Comparison of ENCODE assay signal across 18 cellular contexts in the genomic region with DNA sequence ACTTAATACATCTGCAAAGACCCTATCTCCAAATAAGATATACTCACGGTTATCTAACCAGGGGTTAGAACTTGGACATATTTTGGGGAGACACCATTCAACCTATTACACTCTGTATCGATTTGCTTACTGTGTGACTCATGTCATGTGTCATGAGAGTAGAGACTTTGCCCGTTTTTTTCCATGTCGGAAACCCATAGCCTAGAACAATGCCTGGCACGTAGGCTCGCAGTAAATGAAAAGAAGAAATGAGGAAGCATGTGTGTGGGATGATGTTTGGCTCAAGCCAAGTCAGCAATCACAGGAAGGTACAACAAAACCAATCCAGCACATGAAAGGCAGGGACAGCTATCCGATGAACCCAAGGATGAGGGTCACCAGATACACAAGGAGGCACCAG.
DNase-seq lines count a peak whose midpoint lies in the region; ATAC-seq and TF ChIP-seq lines count a peak whose summit lies in the region.
"Had no signal": no experiment of that assay in that cellular context is flagged by ENCODE, and none has a peak within 500 bp of the region (broad histone marks: within the 10 kb centered on the region; RNA-seq: fewer than 3 reads in every experiment).

No MANE protein-coding gene starts in this region.

- H3K4me3 ChIP-seq in PC-9 (peak overlapping the region; percentile 31; the same call in 1 of the 2 replicates), epithelial cell of esophagus (ENCODE audit: low read length) (no peak overlapping the region)

- intact Hi-C loops in PC-9 (cut with micrococcal nuclease; ENCODE audit: unreplicated experiment), result loop anchor here (5.0 kb wide), 1 partner anchor 453 kb away; no protein-coding TSS in a partner anchor

- POLR2A ChIA-PET in PC-9 (lab: Charles Lee; ENCODE audit: unreplicated experiment), result interaction anchor here (0.6 to 1.6 kb wide), 6 partner anchors 30 to 229 kb away, joined by 4 to 17 read pairs (median 6); no protein-coding TSS in a partner anchor

- no peaks in the 10 kb centered on the region for H3K27me3 ChIP-seq in PC-9 (ENCODE audit: insufficient read depth, low read depth)

- peaks cover 60% of the 10 kb centered on the region for H3F3A ChIP-seq in PC-9 (ENCODE audit: insufficient read depth, low read depth)

- peak overlapping the region; percentile 76 for H3K4me2 ChIP-seq in PC-9

- ATAC-seq in GM18868 (IDR thresholded peaks at IDR 0.05; ENCODE audit: unreplicated experiment) (no peak), GM18861 (IDR thresholded peaks at IDR 0.05; ENCODE audit: unreplicated experiment) (no peak), HG03460 (IDR thresholded peaks at IDR 0.05; ENCODE audit: unreplicated experiment) (no peak)
- no peak for ATAC-seq in stimulated activated naive CD8-positive, alpha-beta T cell treated with anti-CD3 and anti-CD28 coated beads, Interleukin-15, Interleukin-2, amounts not matched to agents 100 U/mL and 50 U/mL, for 24 hours

- peak; percentile 72 for DNase-seq in Daoy (ENCODE audit: low read depth)
- DNase-seq in PC-9, result peak; percentile 60 to 94
- peak; percentile 80 for DNase-seq in epithelial cell of esophagus (ENCODE audit: low read depth)
- DNase-seq in neural crest cell (ENCODE audit: low read depth, low spot score), result no peak
- DNase-seq in stimulated activated naive CD8-positive, alpha-beta T cell treated with anti-CD3 and anti-CD28 coated beads, Interleukin-15, Interleukin-2, amounts not matched to agents 100 U/mL and 50 U/mL, for 24 hours, result no peak
- DNase-seq: activated CD4-positive, alpha-beta memory T cell treated with anti-CD3 and anti-CD28 coated beads for 36 hours; AML-193; foreskin melanocyte; immature natural killer cell; MM.1S; NCI-H82; SHP77; stimulated activated CD4-positive, alpha-beta T cell treated with anti-CD3 and anti-CD28 coated beads, Interleukin-12 subunit alpha, Interleukin-12 subunit beta, amount 100 ng/mL, for 4 hours had no signal

- peak overlapping the region; percentile 98 for H3K27ac ChIP-seq in PC-9

- no peaks in the 10 kb centered on the region for H3K9me3 Mint-ChIP-seq in neural crest cell
- H3K9me3 Mint-ChIP-seq: activated CD4-positive, alpha-beta memory T cell treated with anti-CD3 and anti-CD28 coated beads for 36 hours; dendritic cell treated with granulocyte-macrophage colony-stimulating factor and Interleukin-4, amounts not matched to agents 40 ng/mL and 50 ng/mL, for 4 days; immature natural killer cell had no signal

- H3K27ac Mint-ChIP-seq in neural crest cell (ENCODE audit: unreplicated experiment), result peak overlapping the region; percentile 2
- H3K27ac Mint-ChIP-seq: activated CD4-positive, alpha-beta memory T cell treated with anti-CD3 and anti-CD28 coated beads for 36 hours; dendritic cell treated with granulocyte-macrophage colony-stimulating factor and Interleukin-4, amounts not matched to agents 40 ng/mL and 50 ng/mL, for 4 days; immature natural killer cell; mesothelial cell of epicardium had no signal

- no peak for TF ChIP-seq CTCF in PC-9 (conservative IDR thresholded peaks at IDR 0.05)
- no peak for TF ChIP-seq CTCF in epithelial cell of esophagus (IDR thresholded peaks at IDR 0.05; ENCODE audit: insufficient read depth, low read depth, low read length, missing control alignments)
- no peak for TF ChIP-seq CTCF in neural crest cell (conservative IDR thresholded peaks at IDR 0.05)

- peak overlapping the region; percentile 39; the same call in 1 of the 2 replicates for H2AFZ ChIP-seq in PC-9

- H3K4me3 Mint-ChIP-seq in neural crest cell, result no peak overlapping the region
- H3K4me3 Mint-ChIP-seq: activated CD4-positive, alpha-beta memory T cell treated with anti-CD3 and anti-CD28 coated beads for 36 hours; dendritic cell treated with granulocyte-macrophage colony-stimulating factor and Interleukin-4, amounts not matched to agents 40 ng/mL and 50 ng/mL, for 4 days; immature natural killer cell; mesothelial cell of epicardium had no signal

- BruUV-seq in PC-9 (replicated peaks; lab: Mats Ljungman, UMichigan), result TSS peak; percentile 30

- H3K79me2 ChIP-seq in PC-9 (ENCODE audit: low read depth), result no peaks in the 10 kb centered on the region

- H3K36me3 ChIP-seq in PC-9 (ENCODE audit: low read depth), result no peaks in the 10 kb centered on the region

- H3K36me3 Mint-ChIP-seq in neural crest cell (ENCODE audit: low read depth), result no peaks in the 10 kb centered on the region
- H3K36me3 Mint-ChIP-seq: activated CD4-positive, alpha-beta memory T cell treated with anti-CD3 and anti-CD28 coated beads for 36 hours; immature natural killer cell; mesothelial cell of epicardium had no signal

- H3K27me3 Mint-ChIP-seq in neural crest cell (ENCODE audit: low read depth), result no peaks in the 10 kb centered on the region

- CTCF ChIA-PET in PC-9 (lab: Charles Lee), result interaction anchor here (0.6 kb wide), 1 partner anchor 242 kb away, joined by 4 read pairs; no protein-coding TSS in a partner anchor

- peaks cover 36% of the 10 kb centered on the region for H3K4me1 Mint-ChIP-seq in neural crest cell

- no peaks in the 10 kb centered on the region for H4K20me1 ChIP-seq in PC-9 (ENCODE audit: insufficient read depth)

- H3K9me3 ChIP-seq in PC-9 (ENCODE audit: insufficient read depth, low read depth), result 0 out of 2 replicates have a peak, but pooled peaks cover 2% of the 10 kb centered on the region

- peaks cover 68% of the 10 kb centered on the region for H3K4me1 ChIP-seq in PC-9 (replicated peaks; ENCODE audit: insufficient read depth)

- H3K9me2 ChIP-seq in PC-9 (ENCODE audit: insufficient read depth), result no peaks in the 10 kb centered on the region

Comparison
In these comparisons a context has a peak if more than half of its experiments do, and no peak if none do; other contexts are left out.
1. DNase-seq: peak in Daoy (single experiment), PC-9 (2 of 2) and epithelial cell of esophagus (single experiment); none in neural crest cell (single experiment) and stimulated activated naive CD8-positive, alpha-beta T cell treated with anti-CD3 and anti-CD28 coated beads, Interleukin-15, Interleukin-2, amounts not matched to agents 100 U/mL and 50 U/mL, for 24 hours (single experiment).